15 cellular contexts compared by ENCODE assay signal in genomic region chrX:53244610-53245009, GRCh38. TPM values are rescaled to one million over a fixed set of nuclear protein-coding genes. Genes with fewer than 3 reads are reported as not detected.
DNase-seq lines count a peak whose midpoint lies in the region; ATAC-seq, FAIRE-seq and TF ChIP-seq lines count a peak whose summit lies in the region.
"Had no signal": no experiment of that assay in that cellular context is flagged by ENCODE, and none has a peak within 500 bp of the region (broad histone marks: within the 10 kb centered on the region; RNA-seq: fewer than 3 reads in every experiment).

No MANE protein-coding gene starts in this region.

- H3K36me3 ChIP-seq in DOHH2 (ENCODE audit: control insufficient read depth, low read length) (no peaks in the 10 kb centered on the region), pancreas (no peaks in the 10 kb centered on the region)
- H3K36me3 ChIP-seq: breast epithelium had no signal

- H3K27ac ChIP-seq in DOHH2 (ENCODE audit: low read depth, low read length) (no peak overlapping the region), pancreas (no peak overlapping the region)
- H3K27ac ChIP-seq: breast epithelium, stomach had no signal

- H3K36me3 Mint-ChIP-seq in chondrocyte (ENCODE audit: low read depth) = peaks cover 4% of the 10 kb centered on the region
- H3K36me3 Mint-ChIP-seq in naive thymus-derived CD8-positive, alpha-beta T cell = no peaks in the 10 kb centered on the region
- no peaks in the 10 kb centered on the region for H3K36me3 Mint-ChIP-seq in activated CD4-positive, alpha-beta T cell treated with anti-CD3 and anti-CD28 coated beads, Interleukin-2, amount 10 ng/mL, durations not matched to agents 7 days and 5 days (ENCODE audit: low read depth)
- H3K36me3 Mint-ChIP-seq: activated CD8-positive, alpha-beta memory T cell treated with anti-CD3 and anti-CD28 coated beads, Interleukin-2, amount 10 ng/mL, durations not matched to agents 7 days and 5 days had no signal

- intact Hi-C loops in pancreas (cut with DNase I) = loop anchor here in 1 of 3 donors (5.0 kb wide), 1 partner anchor 52 kb away; no protein-coding TSS in a partner anchor

- DNase-seq in NAMALWA (ENCODE audit: low spot score) (peak; percentile 17), chondrocyte (ENCODE audit: low spot score) (no peak), pancreas (no peak), hypothalamus (lab: John Stamatoyannopoulos, UW) (no peak), NCI-H446 treated with DMSO at 0.1 percent for 48 hours (lab: John Stamatoyannopoulos, UW) (no peak)
- no peak for DNase-seq in naive thymus-derived CD8-positive, alpha-beta T cell
- no peak for DNase-seq in activated CD4-positive, alpha-beta T cell treated with anti-CD3 and anti-CD28 coated beads, Interleukin-2, amount 10 ng/mL, durations not matched to agents 7 days and 5 days
- DNase-seq: activated CD8-positive, alpha-beta memory T cell treated with anti-CD3 and anti-CD28 coated beads, Interleukin-2, amount 10 ng/mL, durations not matched to agents 7 days and 5 days; activated gamma-delta T cell treated with Interleukin-2 at 50 U/mL for 16 hours; left ventricle myocardium superior; stomach had no signal

- H3F3A ChIP-seq in DOHH2 (ENCODE audit: control insufficient read depth, insufficient read depth) = no peaks in the 10 kb centered on the region

- CTCF ChIA-PET in activated CD4-positive, alpha-beta T cell treated with anti-CD3 and anti-CD28 coated beads, Interleukin-2, amount 10 ng/mL, durations not matched to agents 7 days and 5 days (lab: Charles Lee) = interaction anchor here (0.6 to 1.5 kb wide), 3 partner anchors 8 to 207 kb away, joined by 3 to 4 read pairs (median 3); no protein-coding TSS in a partner anchor

- TF ChIP-seq CTCF in DOHH2 (IDR thresholded peaks at IDR 0.05; ENCODE audit: low read depth, low read length, poor library complexity, severe bottlenecking) = peak; percentile 41
- TF ChIP-seq CTCF in chondrocyte (IDR thresholded peaks at IDR 0.05) = peak; percentile 66
- TF ChIP-seq CTCF in pancreas (IDR thresholded peaks at IDR 0.05) = no peak

- H3K4me3 ChIP-seq in DOHH2 (ENCODE audit: low read length) = no peak overlapping the region
- H3K4me3 ChIP-seq in pancreas = no peak overlapping the region
- H3K4me3 ChIP-seq: breast epithelium, stomach had no signal

- peak; percentile 81 for FAIRE-seq in pancreas (lab: Jason Lieb, UNC)

- no peak for ATAC-seq in pancreas
- no peak for ATAC-seq in naive thymus-derived CD8-positive, alpha-beta T cell
- ATAC-seq: activated CD8-positive, alpha-beta memory T cell treated with anti-CD3 and anti-CD28 coated beads, Interleukin-2, amount 10 ng/mL, durations not matched to agents 7 days and 5 days; left ventricle myocardium superior; WTC11 had no signal

- WGBS in pancreas, 2 donors = 58 to 74% methylated on average over 1 of the region's 1 CpG

- H3K4me1 ChIP-seq in DOHH2 (ENCODE audit: control insufficient read depth, low read length) (no peaks in the 10 kb centered on the region), pancreas (no peaks in the 10 kb centered on the region)
- H3K4me1 ChIP-seq: breast epithelium, stomach had no signal

- H3K9me2 ChIP-seq in DOHH2 (replicated peaks; ENCODE audit: control insufficient read depth, low read length) = no peaks in the 10 kb centered on the region

- POLR2A ChIA-PET in naive thymus-derived CD8-positive, alpha-beta T cell (lab: Charles Lee) = no interaction called here
- POLR2A ChIA-PET in activated CD4-positive, alpha-beta T cell treated with anti-CD3 and anti-CD28 coated beads, Interleukin-2, amount 10 ng/mL, durations not matched to agents 7 days and 5 days (lab: Charles Lee) = no interaction called here

- H3K4me2 ChIP-seq in DOHH2 (ENCODE audit: low read length) = no peak overlapping the region

- no peaks in the 10 kb centered on the region for H3K79me2 ChIP-seq in DOHH2 (ENCODE audit: control insufficient read depth, low read length)

- H3K4me3 Mint-ChIP-seq in chondrocyte (ENCODE audit: unreplicated experiment) = no peak overlapping the region
- H3K4me3 Mint-ChIP-seq in naive thymus-derived CD8-positive, alpha-beta T cell = no peak overlapping the region
- no peak overlapping the region for H3K4me3 Mint-ChIP-seq in activated CD4-positive, alpha-beta T cell treated with anti-CD3 and anti-CD28 coated beads, Interleukin-2, amount 10 ng/mL, durations not matched to agents 7 days and 5 days
- H3K4me3 Mint-ChIP-seq: activated CD8-positive, alpha-beta memory T cell treated with anti-CD3 and anti-CD28 coated beads, Interleukin-2, amount 10 ng/mL, durations not matched to agents 7 days and 5 days; nephron; WTC11 had no signal

- H4K20me1 ChIP-seq in DOHH2 (ENCODE audit: control insufficient read depth, insufficient read depth, low read depth, low read length) = no peaks in the 10 kb centered on the region

- no peaks in the 10 kb centered on the region for H3K9me3 ChIP-seq in DOHH2 (ENCODE audit: control insufficient read depth, insufficient read depth, low read length)
- H3K9me3 ChIP-seq in pancreas = no peaks in the 10 kb centered on the region
- H3K9me3 ChIP-seq: breast epithelium, stomach had no signal

- no peaks in the 10 kb centered on the region for H3K9me3 Mint-ChIP-seq in chondrocyte (ENCODE audit: low read depth)
- no peaks in the 10 kb centered on the region for H3K9me3 Mint-ChIP-seq in naive thymus-derived CD8-positive, alpha-beta T cell
- no peaks in the 10 kb centered on the region for H3K9me3 Mint-ChIP-seq in activated CD4-positive, alpha-beta T cell treated with anti-CD3 and anti-CD28 coated beads, Interleukin-2, amount 10 ng/mL, durations not matched to agents 7 days and 5 days
- H3K9me3 Mint-ChIP-seq: WTC11 had no signal

- H3K27ac Mint-ChIP-seq in chondrocyte (ENCODE audit: unreplicated experiment) = no peak overlapping the region
- no peak overlapping the region for H3K27ac Mint-ChIP-seq in naive thymus-derived CD8-positive, alpha-beta T cell
- no peak overlapping the region for H3K27ac Mint-ChIP-seq in activated CD4-positive, alpha-beta T cell treated with anti-CD3 and anti-CD28 coated beads, Interleukin-2, amount 10 ng/mL, durations not matched to agents 7 days and 5 days
- H3K27ac Mint-ChIP-seq: activated CD8-positive, alpha-beta memory T cell treated with anti-CD3 and anti-CD28 coated beads, Interleukin-2, amount 10 ng/mL, durations not matched to agents 7 days and 5 days; nephron; WTC11 had no signal

- no peaks in the 10 kb centered on the region for H3K4me1 Mint-ChIP-seq in chondrocyte (ENCODE audit: low read depth)
- no peaks in the 10 kb centered on the region for H3K4me1 Mint-ChIP-seq in naive thymus-derived CD8-positive, alpha-beta T cell
- no peaks in the 10 kb centered on the region for H3K4me1 Mint-ChIP-seq in activated CD4-positive, alpha-beta T cell treated with anti-CD3 and anti-CD28 coated beads, Interleukin-2, amount 10 ng/mL, durations not matched to agents 7 days and 5 days
- H3K4me1 Mint-ChIP-seq: nephron, WTC11 had no signal

- H3K27me3 ChIP-seq in DOHH2 (ENCODE audit: control insufficient read depth, low read length) (no peaks in the 10 kb centered on the region), pancreas (no peaks in the 10 kb centered on the region)
- H3K27me3 ChIP-seq: stomach had no signal

- H3K27me3 Mint-ChIP-seq in chondrocyte (ENCODE audit: low read depth) = no peaks in the 10 kb centered on the region
- H3K27me3 Mint-ChIP-seq in naive thymus-derived CD8-positive, alpha-beta T cell = no peaks in the 10 kb centered on the region
- no peaks in the 10 kb centered on the region for H3K27me3 Mint-ChIP-seq in activated CD4-positive, alpha-beta T cell treated with anti-CD3 and anti-CD28 coated beads, Interleukin-2, amount 10 ng/mL, durations not matched to agents 7 days and 5 days

RNA-seq across cellular contexts. Expression of gene KDM5C, which starts 19.6 kb away (rescaled TPM):
- total RNA-seq in chondrocyte = 70.1 to 85.0 TPM (median 75.2 TPM) in 3 replicates
- 10 to 100 TPM; 26.8 to 70.5 (median 47.5) TPM for total RNA-seq in pancreas
- 10 to 100 TPM; 31.4 to 36.4 TPM for polyA plus RNA-seq in pancreas
- total RNA-seq in naive thymus-derived CD8-positive, alpha-beta T cell = 100 to 1,000 TPM; 147 to 153 TPM
- 10 to 100 TPM; 21.0 to 26.5 (median 23.6) TPM for polyA plus RNA-seq in naive thymus-derived CD8-positive, alpha-beta T cell
- total RNA-seq in activated CD4-positive, alpha-beta T cell treated with anti-CD3 and anti-CD28 coated beads, Interleukin-2, amount 10 ng/mL, durations not matched to agents 7 days and 5 days = 10 to 100 TPM; 77.2 to 81.2 TPM

RNA-seq across cellular contexts. Expression of gene IQSEC2, which starts 36.8 kb away (rescaled TPM):
- 8.0 to 11.6 TPM (median 8.2 TPM) in 3 replicates for total RNA-seq in chondrocyte
- total RNA-seq in pancreas = 10 to 100 TPM in 2 of 6 donors, 1 to 10 TPM in 4; 7.5 to 12.5 (median 8.8) TPM
- polyA plus RNA-seq in pancreas = 10 to 100 TPM; 10.2 to 13.2 TPM
- total RNA-seq in naive thymus-derived CD8-positive, alpha-beta T cell = under 1 TPM; 0.36 to 0.66 TPM
- under 1 TPM; 0.08 to 0.17 (median 0.13) TPM for polyA plus RNA-seq in naive thymus-derived CD8-positive, alpha-beta T cell
- under 1 TPM; 0.10 to 0.12 TPM for total RNA-seq in activated CD4-positive, alpha-beta T cell treated with anti-CD3 and anti-CD28 coated beads, Interleukin-2, amount 10 ng/mL, durations not matched to agents 7 days and 5 days

Comparison
In these comparisons a context has a peak if more than half of its experiments do, and no peak if none do; other contexts are left out.
1. CTCF ChIP-seq: peak in DOHH2 (single experiment) and chondrocyte (single experiment); none in pancreas (0 of 4).